Comparison of ENCODE assay signal across 9 cellular contexts in genomic region chr13:74133657-74134201, GRCh38. TPM values are rescaled to one million over a fixed set of nuclear protein-coding genes. Genes with fewer than 3 reads are reported as not detected.
DNase-seq lines count a peak whose midpoint lies in the region; ATAC-seq, FAIRE-seq and TF ChIP-seq lines count a peak whose summit lies in the region.
"Had no signal": no experiment of that assay in that cellular context is flagged by ENCODE, and none has a peak within 500 bp of the region (broad histone marks: within the 10 kb centered on the region; RNA-seq: fewer than 3 reads in every experiment).

No MANE protein-coding gene starts in this region.

- no peaks in the 10 kb centered on the region for H3K79me2 ChIP-seq in PC-9 (ENCODE audit: low read depth)

- H3K9me3 ChIP-seq in PC-9 (ENCODE audit: insufficient read depth, low read depth): no peaks in the 10 kb centered on the region

- H3K27ac Mint-ChIP-seq in activated T-cell treated with anti-CD3 and anti-CD28 coated beads, Interleukin-2, amount 50 U/mL, for 72 hours: peak overlapping the region; percentile 98
- H3K27ac Mint-ChIP-seq in natural killer cell: peak overlapping the region in 1 of 2 donors; percentile 98
- no peak overlapping the region for H3K27ac Mint-ChIP-seq in stimulated activated effector memory CD8-positive, alpha-beta T cell treated with anti-CD3 and anti-CD28 coated beads, Interleukin-12 subunit alpha, Interleukin-12 subunit beta, amount 100 ng/mL, for 72 hours

- no peaks in the 10 kb centered on the region for H3F3A ChIP-seq in PC-9 (ENCODE audit: insufficient read depth, low read depth)

- peaks cover 2 to 6% of the 10 kb centered on the region in 2 donors for H3K36me3 Mint-ChIP-seq in activated T-cell treated with anti-CD3 and anti-CD28 coated beads, Interleukin-2, amount 50 U/mL, for 72 hours (ENCODE audit: insufficient read depth in 2 of 2)
- H3K36me3 Mint-ChIP-seq in natural killer cell: peaks cover 6% of the 10 kb centered on the region
- peaks cover 14% of the 10 kb centered on the region for H3K36me3 Mint-ChIP-seq in stimulated activated effector memory CD8-positive, alpha-beta T cell treated with anti-CD3 and anti-CD28 coated beads, Interleukin-12 subunit alpha, Interleukin-12 subunit beta, amount 100 ng/mL, for 72 hours

- H3K9me2 ChIP-seq in PC-9 (ENCODE audit: insufficient read depth): no peaks in the 10 kb centered on the region

- intact Hi-C loops in PC-9 (cut with micrococcal nuclease; ENCODE audit: unreplicated experiment) (loop anchor here (1.0 to 5.0 kb wide), 3 partner anchors 97 to 296 kb away; no protein-coding TSS in a partner anchor), natural killer cell (cut with micrococcal nuclease) (loop anchor here (1.0 to 5.0 kb wide), 6 partner anchors 43 to 191 kb away; no protein-coding TSS in a partner anchor)

- H2AFZ ChIP-seq in PC-9: no peak overlapping the region

- H3K4me1 ChIP-seq in PC-9 (replicated peaks; ENCODE audit: insufficient read depth): 0 out of 2 replicates have a peak, but pooled peaks cover 7% of the 10 kb centered on the region

- CTCF ChIA-PET in PC-9 (lab: Charles Lee): interaction anchor here (0.6 kb wide), 3 partner anchors 153 to 277 kb away, joined by 3 to 4 read pairs (median 3); no protein-coding TSS in a partner anchor

- no peaks in the 10 kb centered on the region for H3K27me3 Mint-ChIP-seq in activated T-cell treated with anti-CD3 and anti-CD28 coated beads, Interleukin-2, amount 50 U/mL, for 72 hours (ENCODE audit: low read depth)
- no peaks in the 10 kb centered on the region for H3K27me3 Mint-ChIP-seq in natural killer cell (ENCODE audit: low read depth in 2 of 2)

- H3K4me2 ChIP-seq in PC-9: peak overlapping the region; percentile 81

- no peak for TF ChIP-seq CTCF in PC-9 (conservative IDR thresholded peaks at IDR 0.05)
- TF ChIP-seq CTCF in fibroblast of mammary gland (conservative IDR thresholded peaks at IDR 0.05; ENCODE audit: control insufficient read depth, insufficient read depth, low read depth, low read length): no peak
- no peak for TF ChIP-seq CTCF in natural killer cell (IDR thresholded peaks at IDR 0.05)

- no peak for FAIRE-seq in HTR-8/SVneo (lab: Jason Lieb, UNC)
- FAIRE-seq: islet of Langerhans had no signal

- H3K4me3 ChIP-seq in PC-9: peak overlapping the region; percentile 38; the same call in 1 of the 2 replicates
- peak overlapping the region; percentile 88 for H3K4me3 ChIP-seq in fibroblast of mammary gland (ENCODE audit: control insufficient read depth, low read depth, low read length)

- peak; percentile 85 for DNase-seq in D341Med (ENCODE audit: low spot score)
- DNase-seq in HTR-8/SVneo (ENCODE audit: insufficient read length, low spot score): peak; percentile 57
- DNase-seq in PC-9: peak in 1 of 2 experiments; percentile 61
- peak; percentile 88 to 90 for DNase-seq in activated T-cell treated with anti-CD3 and anti-CD28 coated beads, Interleukin-2, amount 50 U/mL, for 72 hours
- DNase-seq in fibroblast of mammary gland (ENCODE audit: low read depth): peak; percentile 94
- DNase-seq in natural killer cell: peak; percentile 82
- peak; percentile 72 to 92 for DNase-seq in stimulated activated effector memory CD8-positive, alpha-beta T cell treated with anti-CD3 and anti-CD28 coated beads, Interleukin-12 subunit alpha, Interleukin-12 subunit beta, amount 100 ng/mL, for 72 hours (ENCODE audit: low spot score in 2 of 2)

- H3K27ac ChIP-seq in PC-9: no peak overlapping the region

- no peaks in the 10 kb centered on the region for H3K9me3 Mint-ChIP-seq in activated T-cell treated with anti-CD3 and anti-CD28 coated beads, Interleukin-2, amount 50 U/mL, for 72 hours
- H3K9me3 Mint-ChIP-seq in natural killer cell: no peaks in the 10 kb centered on the region
- no peaks in the 10 kb centered on the region for H3K9me3 Mint-ChIP-seq in stimulated activated effector memory CD8-positive, alpha-beta T cell treated with anti-CD3 and anti-CD28 coated beads, Interleukin-12 subunit alpha, Interleukin-12 subunit beta, amount 100 ng/mL, for 72 hours

- peak; percentile 36 for ATAC-seq in GM21390 (IDR thresholded peaks at IDR 0.05; ENCODE audit: unreplicated experiment)
- ATAC-seq in activated T-cell treated with anti-CD3 and anti-CD28 coated beads, Interleukin-2, amount 50 U/mL, for 72 hours (replicated peaks in 1 of 2): peak; percentile 64 to 65
- peak; percentile 62 to 85 (median 73) for ATAC-seq in natural killer cell
- ATAC-seq in stimulated activated effector memory CD8-positive, alpha-beta T cell treated with anti-CD3 and anti-CD28 coated beads, Interleukin-12 subunit alpha, Interleukin-12 subunit beta, amount 100 ng/mL, for 72 hours: peak; percentile 76

- H3K36me3 ChIP-seq in PC-9 (ENCODE audit: low read depth): no peaks in the 10 kb centered on the region

- H3K4me1 Mint-ChIP-seq in activated T-cell treated with anti-CD3 and anti-CD28 coated beads, Interleukin-2, amount 50 U/mL, for 72 hours (ENCODE audit: low read depth): peaks cover 36% of the 10 kb centered on the region
- peaks cover 44 to 46% of the 10 kb centered on the region in 2 donors for H3K4me1 Mint-ChIP-seq in natural killer cell
- peaks cover 23% of the 10 kb centered on the region for H3K4me1 Mint-ChIP-seq in stimulated activated effector memory CD8-positive, alpha-beta T cell treated with anti-CD3 and anti-CD28 coated beads, Interleukin-12 subunit alpha, Interleukin-12 subunit beta, amount 100 ng/mL, for 72 hours

- POLR2A ChIA-PET in PC-9 (lab: Charles Lee; ENCODE audit: unreplicated experiment): interaction anchor here (0.6 to 0.7 kb wide), 2 partner anchors 38 to 153 kb away, joined by 4 to 13 read pairs; no protein-coding TSS in a partner anchor

- BruUV-seq in PC-9 (replicated peaks; lab: Mats Ljungman, UMichigan): TSS peak; percentile 49

- H4K20me1 ChIP-seq in PC-9 (ENCODE audit: insufficient read depth): no peaks in the 10 kb centered on the region

- H3K4me3 Mint-ChIP-seq in activated T-cell treated with anti-CD3 and anti-CD28 coated beads, Interleukin-2, amount 50 U/mL, for 72 hours: peak overlapping the region; percentile 97 to 99
- H3K4me3 Mint-ChIP-seq in natural killer cell: peak overlapping the region; percentile 97
- no peak overlapping the region for H3K4me3 Mint-ChIP-seq in stimulated activated effector memory CD8-positive, alpha-beta T cell treated with anti-CD3 and anti-CD28 coated beads, Interleukin-12 subunit alpha, Interleukin-12 subunit beta, amount 100 ng/mL, for 72 hours

- peaks cover 17% of the 10 kb centered on the region for H3K27me3 ChIP-seq in PC-9 (ENCODE audit: insufficient read depth, low read depth)

RNA-seq across cellular contexts. Expression of gene KLF12, which starts 0.5 kb away (rescaled TPM):
- total RNA-seq in PC-9 (2021): 7.0 and 10.3 TPM in 2 replicates
- total RNA-seq in activated T-cell treated with anti-CD3 and anti-CD28 coated beads, Interleukin-2, amount 50 U/mL, for 72 hours: 10 to 100 TPM; 32.0 to 42.1 TPM
- 100 to 1,000 TPM; 104 to 119 (median 108) TPM for total RNA-seq in natural killer cell
